ENCODE assay signal across 1 cellular context in the genomic region with DNA sequence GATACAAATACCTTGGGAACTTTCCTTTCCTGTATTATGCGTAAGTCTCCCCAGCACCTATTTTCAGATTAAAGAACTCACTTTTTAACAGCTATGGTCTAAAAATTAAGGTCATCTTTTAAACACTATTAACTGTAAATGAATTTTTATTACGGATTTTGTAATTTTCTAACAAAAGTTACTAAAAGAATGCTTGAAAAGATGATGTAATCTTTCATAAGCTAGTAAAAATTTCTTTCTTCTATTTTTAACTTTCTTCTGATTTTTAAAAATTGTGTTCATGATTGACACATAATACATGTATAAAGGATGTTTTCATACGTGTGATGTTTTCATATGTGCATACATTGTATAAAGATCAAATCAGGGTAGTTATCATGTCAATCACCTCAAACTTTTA.
TF ChIP-seq lines count a peak whose summit lies in the region.

No MANE protein-coding gene starts in this region.

TF ChIP-seq in HepG2, 621 proteins besides CTCF, POLR2A, EP300 and RAD21:
- TF ChIP-seq HNRNPLL (IDR thresholded peaks at IDR 0.05; ENCODE audit: low read depth, low read length, poor library complexity, severe bottlenecking) (no peak), ZNF337 (CRISPR knock-in tag; IDR thresholded peaks at IDR 0.05; ENCODE audit: borderline replicate concordance, low read depth) (no peak), ATF7 (IDR thresholded peaks at IDR 0.05) (peak; percentile 51), ATF7 (CRISPR knock-in tag; IDR thresholded peaks at IDR 0.05) (no peak)
TF ChIP-seq in HepG2: peak in this region for 1.
